In the genomic region with DNA sequence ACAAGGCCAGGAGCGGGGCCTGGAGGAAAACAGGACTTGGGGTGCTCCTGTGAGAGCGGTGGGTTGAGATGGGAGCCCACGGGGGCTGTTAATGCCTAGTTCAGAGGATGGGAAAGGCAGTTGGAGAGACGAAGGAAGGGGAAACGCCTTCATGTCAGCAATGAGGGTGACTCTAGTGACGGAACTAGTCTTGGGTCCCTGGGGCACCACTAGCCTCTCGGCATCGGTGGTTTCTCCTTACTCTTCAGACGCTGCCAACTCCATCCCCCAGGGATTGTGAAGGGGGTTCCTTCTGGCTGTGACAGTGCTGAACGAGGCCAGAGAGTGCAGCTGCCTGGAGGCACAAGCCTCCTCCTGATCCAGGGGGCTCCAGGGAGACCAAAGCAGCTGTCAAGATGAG, we compare ENCODE assay signal across 1 cellular context.
TF ChIP-seq lines count a peak whose summit lies in the region.

No MANE protein-coding gene starts in this region.

TF ChIP-seq in GM12878, 131 proteins besides CTCF, POLR2A, EP300 and RAD21:
- no peak for TF ChIP-seq ATF2 (IDR thresholded peaks at IDR 0.05; ENCODE audit: low read length)
- TF ChIP-seq SMAD5 (IDR thresholded peaks at IDR 0.05; ENCODE audit: low read depth) = 0 out of 2 replicates have a peak, but pooled peaks have one; percentile 19
- TF ChIP-seq NBN (IDR thresholded peaks at IDR 0.05) = 0 out of 2 replicates have a peak, but pooled peaks have one; percentile 0
- TF ChIP-seq MEF2B (IDR thresholded peaks at IDR 0.05; ENCODE audit: partially characterized antibody, poor library complexity, severe bottlenecking) = peak; percentile 71
- TF ChIP-seq, protein P1, sequence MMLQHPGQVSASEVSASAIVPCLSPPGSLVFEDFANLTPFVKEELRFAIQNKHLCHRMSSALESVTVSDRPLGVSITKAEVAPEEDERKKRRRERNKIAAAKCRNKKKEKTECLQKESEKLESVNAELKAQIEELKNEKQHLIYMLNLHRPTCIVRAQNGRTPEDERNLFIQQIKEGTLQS (IDR thresholded peaks at IDR 0.05; ENCODE audit: borderline replicate concordance, extremely low read depth, low read depth, low read length) = no peak
- TF ChIP-seq SMAD1 (IDR thresholded peaks at IDR 0.05; ENCODE audit: low read depth, partially characterized antibody) = no peak
- no peak for TF ChIP-seq EZH2 (IDR thresholded peaks at IDR 0.05; ENCODE audit: borderline replicate concordance, control insufficient read depth, low read depth, low read length)
- no peak for TF ChIP-seq BCLAF1 (IDR thresholded peaks at IDR 0.05)
- no peak for TF ChIP-seq SMC3 (IDR thresholded peaks at IDR 0.05; ENCODE audit: borderline replicate concordance, low read length)
- no peak for TF ChIP-seq TCF7 (IDR thresholded peaks at IDR 0.05; ENCODE audit: borderline replicate concordance)
